Comparison of ENCODE assay signal across 21 cellular contexts in genomic region chr12:71447691-71448660, GRCh38. TPM values are rescaled to one million over a fixed set of nuclear protein-coding genes. Genes with fewer than 3 reads are reported as not detected.
DNase-seq lines count a peak whose midpoint lies in the region; ATAC-seq and TF ChIP-seq lines count a peak whose summit lies in the region.
"Had no signal": no experiment of that assay in that cellular context is flagged by ENCODE, and none has a peak within 500 bp of the region (broad histone marks: within the 10 kb centered on the region; RNA-seq: fewer than 3 reads in every experiment).

No MANE protein-coding gene starts in this region.

- H3K27ac ChIP-seq in H9 (ENCODE audit: insufficient read length, low read depth, low read length): no peak overlapping the region
- H3K27ac ChIP-seq: cardiac muscle cell, tibial nerve had no signal

- no peak overlapping the region for H2BK12ac ChIP-seq in H9 (ENCODE audit: insufficient read length, low read depth, low read length)

- no peak overlapping the region for H2BK15ac ChIP-seq in H9 (ENCODE audit: low read depth, low read length)

- H3K27me3 ChIP-seq in H9 (ENCODE audit: insufficient read depth, low read length): no peaks in the 10 kb centered on the region
- H3K27me3 ChIP-seq: tibial nerve had no signal

- H3K18ac ChIP-seq in H9 (ENCODE audit: insufficient read length, low read depth, low read length): no peak overlapping the region

- no peak overlapping the region for H3K4me3 Mint-ChIP-seq in H9
- no peak overlapping the region for H3K4me3 Mint-ChIP-seq in activated CD8-positive, alpha-beta T cell treated with anti-CD3 and anti-CD28 coated beads for 36 hours
- no peak overlapping the region for H3K4me3 Mint-ChIP-seq in activated T-helper 17 cell treated with anti-CD3 and anti-CD28 coated beads, Interleukin-2, amount 50 U/mL, for 72 hours
- H3K4me3 Mint-ChIP-seq: activated CD4-positive, alpha-beta memory T cell treated with anti-CD3 and anti-CD28 coated beads for 36 hours; activated naive CD4-positive, alpha-beta T cell treated with anti-CD3 and anti-CD28 coated beads, Interleukin-2, amount 50 U/mL, for 24 hours; activated T-cell treated with anti-CD3 and anti-CD28 coated beads, Interleukin-2, amount 50 U/mL, for 24 hours; GM23338 had no signal

- H3K27ac Mint-ChIP-seq in H9: peak overlapping the region in 1 of 3 experiments; percentile 69; a peak in 1 of 7 replicates
- H3K27ac Mint-ChIP-seq in activated CD8-positive, alpha-beta T cell treated with anti-CD3 and anti-CD28 coated beads for 36 hours: no peak overlapping the region
- H3K27ac Mint-ChIP-seq in activated T-helper 17 cell treated with anti-CD3 and anti-CD28 coated beads, Interleukin-2, amount 50 U/mL, for 72 hours: no peak overlapping the region
- H3K27ac Mint-ChIP-seq: activated CD4-positive, alpha-beta memory T cell treated with anti-CD3 and anti-CD28 coated beads for 36 hours; activated naive CD4-positive, alpha-beta T cell treated with anti-CD3 and anti-CD28 coated beads, Interleukin-2, amount 50 U/mL, for 24 hours; activated T-cell treated with anti-CD3 and anti-CD28 coated beads, Interleukin-2, amount 50 U/mL, for 24 hours; GM23338 had no signal

- no peak overlapping the region for H3T11ph ChIP-seq in H9 (ENCODE audit: low read length)

- H2BK20ac ChIP-seq in H9 (ENCODE audit: low read depth, low read length, poor library complexity, severe bottlenecking): no peak overlapping the region

- CTCF ChIA-PET in activated CD8-positive, alpha-beta T cell treated with anti-CD3 and anti-CD28 coated beads for 36 hours (lab: Charles Lee): no interaction called here

- H3K9me3 Mint-ChIP-seq in H9: no peaks in the 10 kb centered on the region; a peak in 1 of 5 replicates
- H3K9me3 Mint-ChIP-seq in activated CD8-positive, alpha-beta T cell treated with anti-CD3 and anti-CD28 coated beads for 36 hours: no peaks in the 10 kb centered on the region
- peaks cover 3% of the 10 kb centered on the region for H3K9me3 Mint-ChIP-seq in activated T-helper 17 cell treated with anti-CD3 and anti-CD28 coated beads, Interleukin-2, amount 50 U/mL, for 72 hours
- H3K9me3 Mint-ChIP-seq: activated CD4-positive, alpha-beta memory T cell treated with anti-CD3 and anti-CD28 coated beads for 36 hours; activated naive CD4-positive, alpha-beta T cell treated with anti-CD3 and anti-CD28 coated beads, Interleukin-2, amount 50 U/mL, for 24 hours; activated T-cell treated with anti-CD3 and anti-CD28 coated beads, Interleukin-2, amount 50 U/mL, for 24 hours; GM23338 had no signal

- H3K36me3 Mint-ChIP-seq in H9 (ENCODE audit: insufficient read depth in 1 of 3, low read depth in 3 of 3): no peaks in the 10 kb centered on the region
- no peaks in the 10 kb centered on the region for H3K36me3 Mint-ChIP-seq in activated CD8-positive, alpha-beta T cell treated with anti-CD3 and anti-CD28 coated beads for 36 hours (ENCODE audit: low read depth)
- H3K36me3 Mint-ChIP-seq in activated T-helper 17 cell treated with anti-CD3 and anti-CD28 coated beads, Interleukin-2, amount 50 U/mL, for 72 hours (ENCODE audit: low read depth): no peaks in the 10 kb centered on the region
- H3K36me3 Mint-ChIP-seq: activated CD4-positive, alpha-beta memory T cell treated with anti-CD3 and anti-CD28 coated beads for 36 hours; activated naive CD4-positive, alpha-beta T cell treated with anti-CD3 and anti-CD28 coated beads, Interleukin-2, amount 50 U/mL, for 24 hours had no signal

- H4K91ac ChIP-seq in H9 (ENCODE audit: insufficient read length, low read depth, low read length): no peak overlapping the region

- no peaks in the 10 kb centered on the region for H3K79me2 ChIP-seq in H9 (ENCODE audit: insufficient read depth, low read length)

- H3K79me1 ChIP-seq in H9 (ENCODE audit: insufficient read depth, low read depth, low read length, poor library complexity, severe bottlenecking): no peaks in the 10 kb centered on the region

- peaks cover 9 to 10% of the 10 kb centered on the region in 2 experiments for H3K4me1 Mint-ChIP-seq in H9
- peaks cover 5% of the 10 kb centered on the region for H3K4me1 Mint-ChIP-seq in activated CD8-positive, alpha-beta T cell treated with anti-CD3 and anti-CD28 coated beads for 36 hours (ENCODE audit: low read depth)
- H3K4me1 Mint-ChIP-seq in activated T-helper 17 cell treated with anti-CD3 and anti-CD28 coated beads, Interleukin-2, amount 50 U/mL, for 72 hours: no peaks in the 10 kb centered on the region
- H3K4me1 Mint-ChIP-seq: activated naive CD4-positive, alpha-beta T cell treated with anti-CD3 and anti-CD28 coated beads, Interleukin-2, amount 50 U/mL, for 24 hours had no signal

- WGBS in H9 (ENCODE audit: extremely low coverage, insufficient read length, low lambda C conversion rate): no CpG with 5 or more reads among the region's 14 CpGs

- no peak for ATAC-seq in activated CD8-positive, alpha-beta T cell treated with anti-CD3 and anti-CD28 coated beads for 36 hours
- ATAC-seq in activated T-helper 17 cell treated with anti-CD3 and anti-CD28 coated beads, Interleukin-2, amount 50 U/mL, for 72 hours (replicated peaks): no peak
- ATAC-seq: GM23338 had no signal

- POLR2A ChIA-PET in activated CD8-positive, alpha-beta T cell treated with anti-CD3 and anti-CD28 coated beads for 36 hours (lab: Charles Lee): interaction anchor here (0.7 kb wide), 1 partner anchor 20 kb away, joined by 3 read pairs; no protein-coding TSS in a partner anchor

- no peaks in the 10 kb centered on the region for H4K20me1 ChIP-seq in H9 (ENCODE audit: control insufficient read depth, insufficient read depth, insufficient read length)

- TF ChIP-seq CTCF in H9 (conservative IDR thresholded peaks at IDR 0.05): no peak
- no peak for TF ChIP-seq CTCF in activated CD8-positive, alpha-beta T cell treated with anti-CD3 and anti-CD28 coated beads for 36 hours (IDR thresholded peaks at IDR 0.05)

- H3K14ac ChIP-seq in H9 (ENCODE audit: insufficient read depth, low read length): 0 out of 2 replicates have a peak overlapping the region, but pooled peaks have one; percentile 49

- H2BK5ac ChIP-seq in H9 (ENCODE audit: insufficient read length, low read length): no peak overlapping the region

- no peak overlapping the region for H2AK5ac ChIP-seq in H9 (ENCODE audit: insufficient read length, low read length)

- no peaks in the 10 kb centered on the region; the same call in 1 of the 2 replicates for H3K4me1 ChIP-seq in H9 (ENCODE audit: insufficient read depth, low read length)
- H3K4me1 ChIP-seq: tibial nerve had no signal

- no peak overlapping the region for H4K5ac ChIP-seq in H9 (ENCODE audit: insufficient read length, low read depth, low read length)

- H3K56ac ChIP-seq in H9 (ENCODE audit: insufficient read length, low read depth, low read length): no peak overlapping the region

- no peaks in the 10 kb centered on the region for H3K9me3 ChIP-seq in H9 (ENCODE audit: control insufficient read depth, low read depth, low read length)
- H3K9me3 ChIP-seq: tibial nerve had no signal

- H3K23ac ChIP-seq in H9 (ENCODE audit: insufficient read length, low read depth, low read length): no peak overlapping the region

- no peak overlapping the region for H2AFZ ChIP-seq in H9 (ENCODE audit: low read length)
- H2AFZ ChIP-seq: GM23338 had no signal

- H4K8ac ChIP-seq in H9 (replicated peaks; ENCODE audit: insufficient read length, low read depth, low read length): no peak overlapping the region

- no peak overlapping the region for H2BK120ac ChIP-seq in H9 (ENCODE audit: low read depth, low read length, poor library complexity, severe bottlenecking)

- H3K9ac ChIP-seq in H9 (ENCODE audit: extremely low read depth, insufficient read length, low read length): no peak overlapping the region

- H3K4ac ChIP-seq in H9 (ENCODE audit: low read depth, low read length): no peak overlapping the region

- H3K23me2 ChIP-seq in H9 (ENCODE audit: insufficient read length, low read depth, low read length, poor library complexity, severe bottlenecking): no peaks in the 10 kb centered on the region

- no peak overlapping the region for H3K4me2 ChIP-seq in H9 (ENCODE audit: insufficient read depth, insufficient read length, low read length)
- H3K4me2 ChIP-seq: GM23338, smooth muscle cell had no signal

- peaks cover 10% of the 10 kb centered on the region for H3K27me3 Mint-ChIP-seq in H9 (ENCODE audit: low read depth)
- H3K27me3 Mint-ChIP-seq in activated CD8-positive, alpha-beta T cell treated with anti-CD3 and anti-CD28 coated beads for 36 hours: peaks cover 17% of the 10 kb centered on the region
- H3K27me3 Mint-ChIP-seq in activated T-helper 17 cell treated with anti-CD3 and anti-CD28 coated beads, Interleukin-2, amount 50 U/mL, for 72 hours: peaks cover 45% of the 10 kb centered on the region

- intact Hi-C loops in activated CD8-positive, alpha-beta T cell treated with anti-CD3 and anti-CD28 coated beads for 36 hours (cut with micrococcal nuclease): no loop called here

- DNase-seq in H9 (no peak), astrocyte of the hippocampus (ENCODE audit: low read depth, low spot score) (peak; percentile 68), kidney glomerular epithelial cell (lab: John Stamatoyannopoulos, UW) (peak; percentile 60), renal cortical epithelial cell (ENCODE audit: low read depth) (peak; percentile 55), COLO668 (lab: John Stamatoyannopoulos, UW; ENCODE audit: unreplicated experiment) (no peak), NCI-H2081 treated with DMSO at 0.1 percent for 48 hours (lab: John Stamatoyannopoulos, UW) (no peak)
- DNase-seq in activated CD8-positive, alpha-beta T cell treated with anti-CD3 and anti-CD28 coated beads for 36 hours: no peak
- DNase-seq: activated CD4-positive, alpha-beta memory T cell treated with anti-CD3 and anti-CD28 coated beads for 36 hours; activated T-cell treated with anti-CD3 and anti-CD28 coated beads, Interleukin-2, amount 50 U/mL, for 24 hours; AML-193; effector CD8-positive, alpha-beta T cell; KG1; kidney; NCI-H1694 treated with DMSO at 0.1 percent for 48 hours had no signal

RNA-seq across cellular contexts. Expression of gene LGR5, which starts 8.4 kb away (rescaled TPM):
- total RNA-seq in H9 (2021) (0.09 and 0.13 TPM in 2 replicates), renal cortical epithelial cell (0.05 TPM in 1 of 2 replicates, not detected in the other)
- total RNA-seq in activated CD8-positive, alpha-beta T cell treated with anti-CD3 and anti-CD28 coated beads for 36 hours: not detected
- not detected for total RNA-seq in activated T-helper 17 cell treated with anti-CD3 and anti-CD28 coated beads, Interleukin-2, amount 50 U/mL, for 72 hours
- total RNA-seq: activated CD4-positive, alpha-beta memory T cell treated with anti-CD3 and anti-CD28 coated beads for 36 hours; fibroblast of lung had no signal

Comparison
In these comparisons a context has a peak if more than half of its experiments do, and no peak if none do; other contexts are left out.
1. DNase-seq: peak in astrocyte of the hippocampus (single experiment), kidney glomerular epithelial cell (single experiment) and renal cortical epithelial cell (single experiment); none in H9 (single experiment), activated CD8-positive, alpha-beta T cell treated with anti-CD3 and anti-CD28 coated beads for 36 hours (single experiment), COLO668 (single experiment) and NCI-H2081 treated with DMSO at 0.1 percent for 48 hours (single experiment).